ENCODE assay signal across 1 cellular context in genomic region chr17:511833-512251, GRCh38.
TF ChIP-seq lines count a peak whose summit lies in the region.

No MANE protein-coding gene starts in this region.

TF ChIP-seq in H1, 55 proteins besides CTCF, POLR2A, EP300 and RAD21:
- TF ChIP-seq CHD7 (IDR thresholded peaks at IDR 0.05; ENCODE audit: insufficient replicate concordance, low read length) = no peak
- no peak for TF ChIP-seq EZH2 (IDR thresholded peaks at IDR 0.05; ENCODE audit: low read depth, low read length, severe bottlenecking)
- no peak for TF ChIP-seq MAX (IDR thresholded peaks at IDR 0.05)
- no peak for TF ChIP-seq CHD1 (IDR thresholded peaks at IDR 0.05; ENCODE audit: low read depth, low read length)
- TF ChIP-seq SP2 (IDR thresholded peaks at IDR 0.05; ENCODE audit: low read length) = no peak
- no peak for TF ChIP-seq BCL11A (IDR thresholded peaks at IDR 0.05; ENCODE audit: low read depth in 2 of 2, low read length in 2 of 2)
- TF ChIP-seq CTBP2 (IDR thresholded peaks at IDR 0.05; ENCODE audit: borderline replicate concordance, insufficient read depth, insufficient read length, low read length) = no peak
- TF ChIP-seq BACH1 (IDR thresholded peaks at IDR 0.05; ENCODE audit: low read length) = no peak
- TF ChIP-seq SP1 (IDR thresholded peaks at IDR 0.05; ENCODE audit: low read depth, low read length) = no peak
- TF ChIP-seq KDM1A (IDR thresholded peaks at IDR 0.05; ENCODE audit: borderline replicate concordance, low read length) = no peak
- TF ChIP-seq JUN (IDR thresholded peaks at IDR 0.05; ENCODE audit: low read depth, low read length) = no peak
- no peak for TF ChIP-seq CBX8 (IDR thresholded peaks at IDR 0.05; ENCODE audit: borderline replicate concordance, low read depth, low read length)
- TF ChIP-seq ZNF274 (IDR thresholded peaks at IDR 0.05; ENCODE audit: borderline replicate concordance, extremely low read depth, low read length) = no peak
- TF ChIP-seq BRCA1 (IDR thresholded peaks at IDR 0.05; ENCODE audit: low read depth, low read length) = no peak
